ENCODE assay signal across 8 cellular contexts in the genomic region with DNA sequence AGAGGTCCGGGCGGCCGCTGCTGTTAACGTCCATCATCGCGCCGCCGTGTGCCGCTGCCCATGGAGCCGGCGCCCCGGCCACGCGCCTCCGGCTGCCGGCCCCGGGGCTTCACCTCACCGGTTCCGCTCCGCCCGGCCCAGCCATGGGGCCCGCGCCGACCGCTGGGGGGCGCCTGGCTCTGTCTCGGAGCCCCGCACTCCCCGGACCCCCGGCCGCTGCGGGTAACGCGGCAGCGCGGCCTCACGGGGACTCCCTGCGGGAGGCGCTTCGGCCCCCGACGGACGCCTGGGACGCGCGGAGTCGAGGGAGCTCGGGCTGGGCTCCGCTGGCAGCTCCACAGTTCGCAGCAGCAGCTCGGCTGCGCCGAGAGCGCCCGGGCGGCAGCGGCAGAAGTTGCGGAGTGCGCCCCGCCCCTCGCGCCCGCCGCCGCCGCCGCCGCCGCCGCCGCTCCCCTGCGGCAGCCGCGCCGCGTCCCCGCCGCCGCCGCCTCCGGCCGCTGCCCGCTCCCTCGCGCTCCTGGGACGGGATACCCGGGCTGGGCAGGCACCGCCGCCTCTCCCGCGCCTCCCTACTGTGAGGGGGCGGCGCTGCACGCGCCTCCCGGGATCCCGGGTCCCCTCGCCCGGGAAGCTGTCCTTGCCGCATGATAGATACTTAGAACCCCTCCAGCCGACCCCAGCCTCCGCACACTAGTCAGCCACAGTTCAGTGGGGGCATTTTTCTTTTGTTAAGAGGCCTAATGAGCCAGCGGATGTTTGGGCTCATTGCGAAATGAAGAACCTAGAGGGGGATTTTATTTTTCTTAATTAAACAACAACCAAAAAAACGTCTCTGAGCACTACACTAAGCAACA. TPM values are rescaled to one million over a fixed set of nuclear protein-coding genes. Genes with fewer than 3 reads are reported as not detected.
DNase-seq lines count a peak whose midpoint lies in the region; ATAC-seq, FAIRE-seq and TF ChIP-seq lines count a peak whose summit lies in the region.

TSS of gene HTR7 (minus strand) at position 405 of the 854 bp plus-strand sequence. CDS start at position 37, 368 bp downstream.

- TF ChIP-seq CTCF in OCI-LY3 (IDR thresholded peaks at IDR 0.05; ENCODE audit: low read depth, low read length) (peak; percentile 37), neutrophil (IDR thresholded peaks at IDR 0.05) (no peak), upper lobe of left lung (IDR thresholded peaks at IDR 0.05) (peak; percentile 60 to 83 (median 75))

- DNase-seq in NCI-H748 (lab: John Stamatoyannopoulos, UW; ENCODE audit: unreplicated experiment) (peak; percentile 69), NCI-H748 treated with DMSO at 0.1 percent for 48 hours (lab: John Stamatoyannopoulos, UW) (no peak), frontal cortex (ENCODE audit: low spot score in 2 of 2) (peak; percentile 73 to 76), upper lobe of left lung (peak; percentile 49 to 95)
- peak; percentile 56 for DNase-seq in activated T-helper 2 cell treated with anti-CD3 and anti-CD28 coated beads, Interferon-gamma antibody, Interleukin-2, Interleukin-4, amounts not matched to agents 10 μg/mL and 5 μg/mL and 100 μg/mL, durations not matched to agents 14 hours and 24 hours and 36 hours (ENCODE audit: low spot score)

- no peaks in the 10 kb centered on the region for H3K36me3 Mint-ChIP-seq in activated T-helper 2 cell treated with anti-CD3 and anti-CD28 coated beads, Interferon-gamma antibody, Interleukin-2, Interleukin-4, amounts not matched to agents 10 μg/mL and 5 μg/mL and 100 μg/mL, durations not matched to agents 14 hours and 24 hours and 36 hours (ENCODE audit: low read depth)

- H3K4me1 Mint-ChIP-seq in activated T-helper 2 cell treated with anti-CD3 and anti-CD28 coated beads, Interferon-gamma antibody, Interleukin-2, Interleukin-4, amounts not matched to agents 10 μg/mL and 5 μg/mL and 100 μg/mL, durations not matched to agents 14 hours and 24 hours and 36 hours (ENCODE audit: low read depth) = peaks cover 12% of the 10 kb centered on the region

- no peak for TF ChIP-seq EP300 in upper lobe of left lung (IDR thresholded peaks at IDR 0.05)

- TF ChIP-seq POLR2A in upper lobe of left lung (IDR thresholded peaks at IDR 0.05) = no peak

- H3K27ac ChIP-seq in OCI-LY3 (ENCODE audit: low read length) (no peak within 1 kb of the TSS), neutrophil (no peak within 1 kb of the TSS), upper lobe of left lung (peak within 1 kb of the TSS in 2 of 4 donors; percentile 40 to 80)

- H3K4me3 ChIP-seq in OCI-LY3 (ENCODE audit: low read length) (peak within 1 kb of the TSS; percentile 87), neutrophil (ENCODE audit: low read depth in 1 of 2, low read length in 1 of 2) (peak within 1 kb of the TSS; percentile 57 to 63), upper lobe of left lung (peak within 1 kb of the TSS; percentile 57 to 75 (median 70))

- peak within 1 kb of the TSS; percentile 83 for H3K4me3 Mint-ChIP-seq in activated T-helper 2 cell treated with anti-CD3 and anti-CD28 coated beads, Interferon-gamma antibody, Interleukin-2, Interleukin-4, amounts not matched to agents 10 μg/mL and 5 μg/mL and 100 μg/mL, durations not matched to agents 14 hours and 24 hours and 36 hours (ENCODE audit: low read depth)

- peak within 1 kb of the TSS; percentile 56; the same call in 1 of the 2 replicates for H3K9ac ChIP-seq in OCI-LY3 (ENCODE audit: low read length)

- peak within 1 kb of the TSS; percentile 77; the same call in 1 of the 2 replicates for H2AFZ ChIP-seq in OCI-LY3 (ENCODE audit: low read depth, low read length)

- 1 to 2% methylated on average over 10 to 18 of the region's 105 CpGs for WGBS in upper lobe of left lung, 2 donors

- H3K36me3 ChIP-seq in OCI-LY3 (replicated peaks; ENCODE audit: low read depth, low read length) (no peaks in the 10 kb centered on the region), neutrophil (no peaks in the 10 kb centered on the region), upper lobe of left lung (no peaks in the 10 kb centered on the region)

- no peaks in the 10 kb centered on the region for H4K20me1 ChIP-seq in OCI-LY3 (ENCODE audit: insufficient read depth, low read length)

- peak within 1 kb of the TSS; percentile 79 for H3K4me2 ChIP-seq in OCI-LY3 (ENCODE audit: low read length)

- H3K27me3 ChIP-seq in OCI-LY3 (ENCODE audit: low read depth, low read length) (peaks cover 11% of the 10 kb centered on the region; the same call in 1 of the 2 replicates), neutrophil (peaks cover 99% of the 10 kb centered on the region), upper lobe of left lung (peaks cover 0 to 16% (median 3%) of the 10 kb centered on the region in 4 donors)

- no peaks in the 10 kb centered on the region for H3K79me2 ChIP-seq in OCI-LY3 (ENCODE audit: low read length)

- no peak within 1 kb of the TSS for H3K27ac Mint-ChIP-seq in activated T-helper 2 cell treated with anti-CD3 and anti-CD28 coated beads, Interferon-gamma antibody, Interleukin-2, Interleukin-4, amounts not matched to agents 10 μg/mL and 5 μg/mL and 100 μg/mL, durations not matched to agents 14 hours and 24 hours and 36 hours

- H3K27me3 Mint-ChIP-seq in activated T-helper 2 cell treated with anti-CD3 and anti-CD28 coated beads, Interferon-gamma antibody, Interleukin-2, Interleukin-4, amounts not matched to agents 10 μg/mL and 5 μg/mL and 100 μg/mL, durations not matched to agents 14 hours and 24 hours and 36 hours (ENCODE audit: low read depth) = peaks cover 77% of the 10 kb centered on the region

- ATAC-seq in HG02759 (IDR thresholded peaks at IDR 0.05; ENCODE audit: unreplicated experiment) = peak; percentile 87
- peak; percentile 65 to 94 for ATAC-seq in upper lobe of left lung (ENCODE audit: low FRiP score in 2 of 2)

- H3K9me3 ChIP-seq in OCI-LY3 (ENCODE audit: insufficient read depth, low read length) = no peaks in the 10 kb centered on the region
- H3K9me3 ChIP-seq in neutrophil = no peaks in the 10 kb centered on the region
- H3K9me3 ChIP-seq in upper lobe of left lung = no peaks in the 10 kb centered on the region

- no peaks in the 10 kb centered on the region for H3K9me3 Mint-ChIP-seq in activated T-helper 2 cell treated with anti-CD3 and anti-CD28 coated beads, Interferon-gamma antibody, Interleukin-2, Interleukin-4, amounts not matched to agents 10 μg/mL and 5 μg/mL and 100 μg/mL, durations not matched to agents 14 hours and 24 hours and 36 hours

- intact Hi-C loops in activated T-helper 2 cell treated with anti-CD3 and anti-CD28 coated beads, Interferon-gamma antibody, Interleukin-2, Interleukin-4, amounts not matched to agents 10 μg/mL and 5 μg/mL and 100 μg/mL, durations not matched to agents 14 hours and 24 hours and 36 hours (cut with micrococcal nuclease) = loop anchor here (2.0 kb wide), 1 partner anchor 15 kb away; no protein-coding TSS in a partner anchor

- H3K4me1 ChIP-seq in OCI-LY3 (ENCODE audit: low read length) (0 out of 2 replicates have a peak, but pooled peaks cover 5% of the 10 kb centered on the region), neutrophil (ENCODE audit: control insufficient read depth in 1 of 2, insufficient read depth in 1 of 2, low read depth in 1 of 2, low read length in 1 of 2) (peaks cover 11% of the 10 kb centered on the region in 2 experiments), upper lobe of left lung (peaks cover 5 to 17% (median 8%) of the 10 kb centered on the region in 4 donors)

- FAIRE-seq in frontal cortex (lab: Jason Lieb, UNC) = no peak

RNA-seq across cellular contexts. Expression of gene HTR7, which starts in this region (rescaled TPM):
- not detected in 2 replicates for total RNA-seq in activated T-helper 2 cell treated with anti-CD3 and anti-CD28 coated beads, Interferon-gamma antibody, Interleukin-2, Interleukin-4, amounts not matched to agents 10 μg/mL and 5 μg/mL and 100 μg/mL, durations not matched to agents 14 hours and 24 hours and 36 hours
- total RNA-seq in frontal cortex = 14.3 TPM
- under 1 TPM in 3 of 6 donors, not detected in 3; 0.54 to 0.64 (median 0.59) TPM for total RNA-seq in upper lobe of left lung

Comparison
In these comparisons a context has a peak if more than half of its experiments do, and no peak if none do; other contexts are left out.
1. Peak in DNase-seq in activated T-helper 2 cell treated with anti-CD3 and anti-CD28 coated beads, Interferon-gamma antibody, Interleukin-2, Interleukin-4, amounts not matched to agents 10 μg/mL and 5 μg/mL and 100 μg/mL, durations not matched to agents 14 hours and 24 hours and 36 hours; RNA of the gene not detected or under 1 TPM.
2. Peak in DNase-seq, ATAC-seq and H3K4me3 ChIP-seq in upper lobe of left lung; RNA of the gene not detected or under 1 TPM.